Comparison of ENCODE assay signal across 10 cellular contexts in the genomic region with DNA sequence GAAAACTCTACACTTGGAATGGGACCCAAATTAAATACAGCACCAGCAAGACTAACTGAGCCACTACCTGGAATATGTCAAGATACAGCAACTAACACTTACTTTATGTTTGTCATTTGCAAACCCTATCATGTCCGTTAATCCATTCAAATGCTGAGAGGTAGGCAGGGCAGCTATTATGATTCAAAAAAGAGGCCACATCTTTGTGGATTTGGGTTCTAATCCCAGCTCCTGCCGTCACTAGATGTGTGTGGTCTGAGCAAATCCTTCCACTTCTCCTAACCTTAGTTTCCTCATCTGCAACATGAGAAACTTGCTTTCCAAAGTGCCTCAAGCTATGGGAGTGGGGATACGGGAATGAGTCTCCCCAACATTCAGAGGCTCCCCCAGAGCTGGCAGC. TPM values are rescaled to one million over a fixed set of nuclear protein-coding genes. Genes with fewer than 3 reads are reported as not detected.
DNase-seq lines count a peak whose midpoint lies in the region; ATAC-seq and TF ChIP-seq lines count a peak whose summit lies in the region.
"Had no signal": no experiment of that assay in that cellular context is flagged by ENCODE, and none has a peak within 500 bp of the region (broad histone marks: within the 10 kb centered on the region; RNA-seq: fewer than 3 reads in every experiment).

No MANE protein-coding gene starts in this region.

- H3K9ac ChIP-seq in BLaER1: peak overlapping the region; percentile 65

- H3K4me3 Mint-ChIP-seq in nephron: no peak overlapping the region
- H3K4me3 Mint-ChIP-seq: neural crest cell had no signal

- H3K4me1 Mint-ChIP-seq in nephron: peaks cover 62% of the 10 kb centered on the region

- H4K20me1 ChIP-seq in BLaER1: peaks cover 100% of the 10 kb centered on the region

- no peak for DNase-seq in HL-60 (ENCODE audit: low read depth in 1 of 2, low spot score in 1 of 2)
- DNase-seq in adrenal gland: no peak
- no peak for DNase-seq in ureter (ENCODE audit: low spot score)
- no peak for DNase-seq in midbrain (lab: John Stamatoyannopoulos, UW)
- DNase-seq in GM03348 (ENCODE audit: low spot score): no peak
- DNase-seq: NCI-H1417 had no signal

- 49 to 69% (median 60%) methylated on average over 3 of the region's 3 CpGs for WGBS in adrenal gland, 4 donors

- intact Hi-C loops in adrenal gland (cut with DNase I): no loop called here

- peaks cover 94% of the 10 kb centered on the region for H3K36me3 ChIP-seq in BLaER1
- H3K36me3 ChIP-seq in adrenal gland (replicated peaks in 1 of 2): no peaks in the 10 kb centered on the region

- H3K27me3 Mint-ChIP-seq in nephron (ENCODE audit: low read depth): peaks cover 25% of the 10 kb centered on the region

- H3K9me3 Mint-ChIP-seq in nephron: no peaks in the 10 kb centered on the region
- H3K9me3 Mint-ChIP-seq: neural crest cell had no signal

- no peak for TF ChIP-seq POLR2A in adrenal gland (IDR thresholded peaks at IDR 0.05)

- H3K4me1 ChIP-seq in BLaER1 (peaks cover 100% of the 10 kb centered on the region), adrenal gland (replicated peaks in 1 of 2) (peaks cover 5 to 69% of the 10 kb centered on the region in 2 donors)

- peak overlapping the region in 2 of 3 experiments; percentile 62 to 95 for H3K27ac Mint-ChIP-seq in nephron

- H3K9me3 ChIP-seq in BLaER1 (no peaks in the 10 kb centered on the region), adrenal gland (replicated peaks in 1 of 3) (no peaks in the 10 kb centered on the region)

- peak overlapping the region; percentile 45 for H3K4me3 ChIP-seq in BLaER1
- H3K4me3 ChIP-seq in HL-60 (replicated peaks; ENCODE audit: insufficient read depth, low read length): no peak overlapping the region
- no peak overlapping the region for H3K4me3 ChIP-seq in adrenal gland

- H3K36me3 Mint-ChIP-seq in nephron (ENCODE audit: low read depth): peaks cover 7% of the 10 kb centered on the region

- peak overlapping the region; percentile 76 for H3K27ac ChIP-seq in BLaER1
- H3K27ac ChIP-seq in HL-60 (replicated peaks): peak overlapping the region; percentile 92
- peak overlapping the region in 4 of 5 donors; percentile 32 to 84 (median 44) for H3K27ac ChIP-seq in adrenal gland

- H3K27me3 ChIP-seq in BLaER1 (no peaks in the 10 kb centered on the region), HL-60 (ENCODE audit: insufficient read depth, poor library complexity, severe bottlenecking) (no peaks in the 10 kb centered on the region), adrenal gland (no peaks in the 10 kb centered on the region)

- TF ChIP-seq CTCF in HL-60 (IDR thresholded peaks at IDR 0.05; ENCODE audit: insufficient read depth, low read length) (no peak), adrenal gland (IDR thresholded peaks at IDR 0.05) (no peak), nephron (IDR thresholded peaks at IDR 0.05; ENCODE audit: unreplicated experiment in 3 of 3) (no peak)

- ATAC-seq in GM21619 (IDR thresholded peaks at IDR 0.05; ENCODE audit: unreplicated experiment): no peak

- peak overlapping the region; percentile 97 for H3K4me2 ChIP-seq in BLaER1

RNA-seq across cellular contexts. Expression of a gene that starts 24.2 kb away (rescaled TPM):
- total RNA-seq in adrenal gland (10 to 100 TPM in 5 of 8 donors, 1 to 10 TPM in 3; 2.4 to 21.3 (median 16.9) TPM), ureter (19.1 TPM)
- polyA plus RNA-seq in adrenal gland: 1 to 10 TPM; 5.2 to 9.7 (median 5.8) TPM
